In the genomic region with DNA sequence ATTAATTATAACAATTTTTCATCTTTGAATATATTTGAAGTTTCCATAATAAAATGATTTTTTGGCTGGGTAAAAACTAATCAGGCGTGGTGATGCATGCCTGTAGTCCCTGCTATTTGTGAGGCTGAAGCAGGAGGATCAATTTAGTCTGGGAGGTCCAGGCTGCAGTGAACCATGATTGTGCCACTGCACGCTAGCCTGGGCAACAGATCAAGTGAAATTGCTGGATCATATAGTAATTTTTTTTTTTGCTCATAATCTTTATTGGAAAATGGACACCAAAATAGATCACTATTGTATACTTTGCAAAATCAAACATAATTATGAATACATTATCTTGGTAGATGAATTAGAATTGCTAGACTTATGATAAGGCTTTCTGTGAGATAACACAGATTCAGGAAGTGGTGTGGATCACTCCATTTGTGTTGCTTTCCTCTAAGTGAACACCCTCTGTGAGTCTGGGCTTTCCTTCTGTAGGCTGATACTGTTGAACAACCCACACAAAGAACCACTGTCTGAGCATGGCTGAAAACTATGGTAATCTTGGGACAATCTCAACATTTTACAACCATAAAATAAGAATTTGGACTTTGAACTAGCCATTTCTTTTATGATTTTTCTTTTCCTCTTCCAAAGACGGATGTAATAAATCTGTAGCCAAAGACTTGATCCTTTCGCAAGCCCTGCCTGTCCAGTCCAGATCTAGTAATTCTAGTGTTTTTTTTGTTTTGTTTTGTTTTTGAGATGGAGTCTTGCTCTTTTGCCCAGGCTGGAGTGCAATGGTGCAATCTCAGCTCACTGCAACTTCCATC, we compare ENCODE assay signal across 29 cellular contexts. TPM values are rescaled to one million over a fixed set of nuclear protein-coding genes. Genes with fewer than 3 reads are reported as not detected.
DNase-seq lines count a peak whose midpoint lies in the region; ATAC-seq, FAIRE-seq and TF ChIP-seq lines count a peak whose summit lies in the region.
"Had no signal": no experiment of that assay in that cellular context is flagged by ENCODE, and none has a peak within 500 bp of the region (broad histone marks: within the 10 kb centered on the region; RNA-seq: fewer than 3 reads in every experiment).

No MANE protein-coding gene starts in this region.

- no peaks in the 10 kb centered on the region for H3K27me3 Mint-ChIP-seq in activated T-helper 17 cell treated with anti-CD3 and anti-CD28 coated beads, Interleukin-2, amount 50 U/mL, for 72 hours
- H3K27me3 Mint-ChIP-seq: activated naive CD8-positive, alpha-beta T cell; T-helper 17 cell had no signal

- H3K9me3 ChIP-seq in SK-N-MC (ENCODE audit: low read depth, low read length) (no peaks in the 10 kb centered on the region), sigmoid colon (no peaks in the 10 kb centered on the region)
- H3K9me3 ChIP-seq: esophagus muscularis mucosa, lower lobe of right lung, right atrium auricular region, SJCRH30 had no signal

- peak overlapping the region; percentile 31; the same call in 1 of the 2 replicates for H3K27ac ChIP-seq in SK-N-MC
- no peak overlapping the region for H3K27ac ChIP-seq in sigmoid colon
- H3K27ac ChIP-seq: C4-2B, esophagus muscularis mucosa, lower lobe of right lung, right atrium auricular region, SJCRH30 had no signal

- DNase-seq in GM12891 (ENCODE audit: insufficient read length, low spot score) (no peak), SK-N-MC (ENCODE audit: low read depth, low spot score) (no peak), fibroblast of villous mesenchyme (ENCODE audit: low read depth) (peak; percentile 69), sciatic nerve (ENCODE audit: low spot score) (no peak), sigmoid colon (no peak)
- DNase-seq in effector CD8-positive, alpha-beta T cell (lab: John Stamatoyannopoulos, UW) = no peak
- DNase-seq: activated CD8-positive, alpha-beta memory T cell treated with anti-CD3 and anti-CD28 coated beads, Interleukin-2, amount 50 U/mL, for 4 hours; DMS 273 treated with DMSO at 0.1 percent for 48 hours; effector memory CD4-positive, alpha-beta T cell; H7; Kasumi-1; lower lobe of right lung; NCI-H1105; NCI-H2029; NCI-H226; NCI-H82; occipital lobe; SJCRH30; T-helper 17 cell had no signal

- H3K36me3 Mint-ChIP-seq in activated T-helper 17 cell treated with anti-CD3 and anti-CD28 coated beads, Interleukin-2, amount 50 U/mL, for 72 hours (ENCODE audit: low read depth) = no peaks in the 10 kb centered on the region
- H3K36me3 Mint-ChIP-seq: activated naive CD8-positive, alpha-beta T cell; WTC11 had no signal

- TF ChIP-seq EP300 in sigmoid colon (IDR thresholded peaks at IDR 0.05) = no peak

- H3K4me1 ChIP-seq in sigmoid colon = peaks cover 0 to 5% (median 3%) of the 10 kb centered on the region in 4 donors

- TF ChIP-seq CTCF in fibroblast of villous mesenchyme (IDR thresholded peaks at IDR 0.05; ENCODE audit: insufficient read depth, low read depth, low read length) = no peak
- no peak for TF ChIP-seq CTCF in sigmoid colon (IDR thresholded peaks at IDR 0.05)

- H3K4me3 Mint-ChIP-seq in activated T-helper 17 cell treated with anti-CD3 and anti-CD28 coated beads, Interleukin-2, amount 50 U/mL, for 72 hours = no peak overlapping the region
- H3K4me3 Mint-ChIP-seq: activated naive CD8-positive, alpha-beta T cell; T-helper 17 cell; WTC11 had no signal

- no peaks in the 10 kb centered on the region for H3K4me1 Mint-ChIP-seq in activated T-helper 17 cell treated with anti-CD3 and anti-CD28 coated beads, Interleukin-2, amount 50 U/mL, for 72 hours
- H3K4me1 Mint-ChIP-seq: T-helper 17 cell had no signal

- intact Hi-C loops in sciatic nerve (cut with DNase I) (no loop called here), sigmoid colon (cut with DNase I) (no loop called here)

- H3K27me3 ChIP-seq in sigmoid colon = no peaks in the 10 kb centered on the region
- H3K27me3 ChIP-seq: esophagus muscularis mucosa, right atrium auricular region, SJCRH30 had no signal

- H3K27ac Mint-ChIP-seq in activated T-helper 17 cell treated with anti-CD3 and anti-CD28 coated beads, Interleukin-2, amount 50 U/mL, for 72 hours = no peak overlapping the region
- H3K27ac Mint-ChIP-seq: activated naive CD8-positive, alpha-beta T cell; activated T-helper 2 cell treated with anti-CD3 and anti-CD28 coated beads, Interferon-gamma antibody, Interleukin-2, Interleukin-4, amounts not matched to agents 10 μg/mL and 5 μg/mL and 100 μg/mL, durations not matched to agents 14 hours and 24 hours and 36 hours; T-helper 17 cell; WTC11 had no signal

- no peak overlapping the region for H3K9ac ChIP-seq in SK-N-MC (ENCODE audit: insufficient read length)

- 19 to 69% methylated on average over 4 of the region's 4 CpGs for WGBS in sigmoid colon, 2 donors

- FAIRE-seq in GM12891 (lab: Jason Lieb, UNC) = no peak
- FAIRE-seq: G401.6, keratinocyte had no signal

- ATAC-seq in sciatic nerve = peak; percentile 55
- ATAC-seq in activated T-helper 17 cell treated with anti-CD3 and anti-CD28 coated beads, Interleukin-2, amount 50 U/mL, for 72 hours (replicated peaks) = no peak
- ATAC-seq: lower lobe of right lung, Panc1, T-helper 17 cell, WTC11 had no signal

- TF ChIP-seq POLR2A in GM12891 (IDR thresholded peaks at IDR 0.05; ENCODE audit: low read depth, low read length) (no peak), sigmoid colon (IDR thresholded peaks at IDR 0.05) (no peak)

- no peak overlapping the region for H3K4me3 ChIP-seq in SK-N-MC
- no peak overlapping the region for H3K4me3 ChIP-seq in fibroblast of villous mesenchyme (ENCODE audit: low read depth, low read length)
- no peak overlapping the region for H3K4me3 ChIP-seq in sigmoid colon
- H3K4me3 ChIP-seq: esophagus muscularis mucosa, lower lobe of right lung, right atrium auricular region, SJCRH30 had no signal

- no peaks in the 10 kb centered on the region for H3K9me3 Mint-ChIP-seq in activated T-helper 17 cell treated with anti-CD3 and anti-CD28 coated beads, Interleukin-2, amount 50 U/mL, for 72 hours
- H3K9me3 Mint-ChIP-seq: activated T-helper 2 cell treated with anti-CD3 and anti-CD28 coated beads, Interferon-gamma antibody, Interleukin-2, Interleukin-4, amounts not matched to agents 10 μg/mL and 5 μg/mL and 100 μg/mL, durations not matched to agents 14 hours and 24 hours and 36 hours; WTC11 had no signal

- H3K36me3 ChIP-seq in SK-N-MC (ENCODE audit: insufficient read depth, low read length) (no peaks in the 10 kb centered on the region), sigmoid colon (no peaks in the 10 kb centered on the region)
- H3K36me3 ChIP-seq: esophagus muscularis mucosa, lower lobe of right lung, right atrium auricular region, SJCRH30 had no signal

TF ChIP-seq in GM12891, 5 proteins besides CTCF, POLR2A, EP300 and RAD21:
- TF ChIP-seq POU2F2 (IDR thresholded peaks at IDR 0.05; ENCODE audit: low read depth, low read length) = no peak
- no peak for TF ChIP-seq POLR2AphosphoS5 (IDR thresholded peaks at IDR 0.05; ENCODE audit: low read depth, low read length)
- TF ChIP-seq TAF1 (IDR thresholded peaks at IDR 0.05; ENCODE audit: low read depth, low read length) = no peak
- TF ChIP-seq SPI1 (IDR thresholded peaks at IDR 0.05; ENCODE audit: low read depth, low read length) = 0 out of 2 replicates have a peak, but pooled peaks have one; percentile 13

RNA-seq across cellular contexts. Expression of gene ST3GAL2, which starts 5.6 kb away (rescaled TPM):
- 33.7 TPM for polyA plus RNA-seq in GM12891 (2012; ENCODE audit: low read depth, missing spikeins)
- total RNA-seq in fibroblast of villous mesenchyme = 42.7 and 51.2 TPM in 2 replicates
- 31.1 TPM for total RNA-seq in sciatic nerve
- 10 to 100 TPM; 14.5 to 18.6 TPM for total RNA-seq in activated T-helper 17 cell treated with anti-CD3 and anti-CD28 coated beads, Interleukin-2, amount 50 U/mL, for 72 hours
- 10 to 100 TPM; 14.0 to 21.3 (median 16.6) TPM for total RNA-seq in sigmoid colon
- 10 to 100 TPM in 1 of 3 donors, 1 to 10 TPM in 2; 2.3 to 10.2 (median 2.4) TPM for polyA plus RNA-seq in sigmoid colon

RNA-seq across cellular contexts. Expression of gene FCSK, which starts 9.9 kb away (rescaled TPM):
- 8.0 TPM for polyA plus RNA-seq in GM12891 (2012; ENCODE audit: low read depth, missing spikeins)
- total RNA-seq in fibroblast of villous mesenchyme (9.0 and 9.5 TPM in 2 replicates), sciatic nerve (19.7 TPM), sigmoid colon (10 to 100 TPM in 3 of 4 donors, 1 to 10 TPM in 1; 7.8 to 13.3 (median 12.2) TPM)
- total RNA-seq in activated T-helper 17 cell treated with anti-CD3 and anti-CD28 coated beads, Interleukin-2, amount 50 U/mL, for 72 hours = 10 to 100 TPM in 1 of 2 donors, 1 to 10 TPM in 1; 8.2 to 13.9 TPM
- polyA plus RNA-seq in sigmoid colon = 10 to 100 TPM in 2 of 3 donors, 1 to 10 TPM in 1; 7.6 to 19.1 (median 14.4) TPM
